8 cellular contexts compared by ENCODE assay signal in genomic region chr2:27891820-27892105, GRCh38. TPM values are rescaled to one million over a fixed set of nuclear protein-coding genes. Genes with fewer than 3 reads are reported as not detected.
A peak's percentile ranks its signal among the peaks of the same experiment; 100 is the strongest.
DNase-seq lines count a peak whose midpoint lies in the region; ATAC-seq and TF ChIP-seq lines count a peak whose summit lies in the region.

No MANE protein-coding gene starts in this region.

- no peak overlapping the region for H3T11ph ChIP-seq in H9 (ENCODE audit: low read length)

- no peak overlapping the region for H3K4ac ChIP-seq in H9 (ENCODE audit: low read depth, low read length)

- H2BK15ac ChIP-seq in H9 (ENCODE audit: low read depth, low read length) = no peak overlapping the region

- H2AK5ac ChIP-seq in H9 (ENCODE audit: insufficient read length, low read length) = no peak overlapping the region

- TF ChIP-seq CTCF in AG10803 (conservative IDR thresholded peaks at IDR 0.05; ENCODE audit: low read length) (no peak), H9 (conservative IDR thresholded peaks at IDR 0.05) (no peak)

- no peak overlapping the region for H3K14ac ChIP-seq in H9 (ENCODE audit: insufficient read depth, low read length)

- no peak overlapping the region for H3K4me3 ChIP-seq in AG10803 (ENCODE audit: low read length)
- H3K4me3 ChIP-seq in muscle layer of duodenum (ENCODE audit: low read depth in 1 of 2, low read length in 2 of 2) = no peak overlapping the region
- H3K4me3 ChIP-seq in SJCRH30 = no peak overlapping the region

- H3K27me3 Mint-ChIP-seq in H9 (ENCODE audit: low read depth) = no peaks in the 10 kb centered on the region

- H3K36me3 Mint-ChIP-seq in H9 (ENCODE audit: insufficient read depth in 1 of 3, low read depth in 3 of 3) = peaks cover 0 to 15% (median under 1%) of the 10 kb centered on the region in 3 experiments; a peak in 3 of 7 replicates

- H3K36me3 ChIP-seq in muscle layer of duodenum (ENCODE audit: control insufficient read depth in 1 of 2, insufficient read depth in 2 of 2, low read length in 2 of 2) (peaks cover 14 to 15% of the 10 kb centered on the region in 2 donors), SJCRH30 (no peaks in the 10 kb centered on the region)

- H2BK120ac ChIP-seq in H9 (ENCODE audit: low read depth, low read length, poor library complexity, severe bottlenecking) = no peak overlapping the region

- H3K27ac ChIP-seq in H9 (ENCODE audit: insufficient read length, low read depth, low read length) (no peak overlapping the region), muscle layer of duodenum (ENCODE audit: low read length) (peak overlapping the region; percentile 12), SJCRH30 (no peak overlapping the region)

- H3K4me3 Mint-ChIP-seq in H9 = peak overlapping the region; percentile 98; a peak in 3 of 5 replicates

- DNase-seq in AG10803 (ENCODE audit: low read depth) (peak; percentile 16), H9 (no peak), astrocyte of the hippocampus (ENCODE audit: low read depth, low spot score) (peak; percentile 49), hippocampal formation (lab: John Stamatoyannopoulos, UW) (no peak), SJCRH30 (no peak), OCI-M2 (lab: John Stamatoyannopoulos, UW; ENCODE audit: unreplicated experiment) (no peak)

- H3K4me2 ChIP-seq in H9 (ENCODE audit: insufficient read depth, insufficient read length, low read length) = no peak overlapping the region

- H3K27me3 ChIP-seq in H9 (ENCODE audit: insufficient read depth, low read length) = no peaks in the 10 kb centered on the region
- H3K27me3 ChIP-seq in muscle layer of duodenum (ENCODE audit: low read depth, low read length) = no peaks in the 10 kb centered on the region
- no peaks in the 10 kb centered on the region for H3K27me3 ChIP-seq in SJCRH30

- H3K4me1 ChIP-seq in H9 (ENCODE audit: insufficient read depth, low read length) (no peaks in the 10 kb centered on the region), muscle layer of duodenum (ENCODE audit: control insufficient read depth in 1 of 2, insufficient read depth in 2 of 2, low read length in 2 of 2) (peaks cover 0 to 2% of the 10 kb centered on the region in 2 donors), SJCRH30 (no peaks in the 10 kb centered on the region)

- no peaks in the 10 kb centered on the region for H3K23me2 ChIP-seq in H9 (ENCODE audit: insufficient read length, low read depth, low read length, poor library complexity, severe bottlenecking)

- WGBS in H9 (ENCODE audit: extremely low coverage, insufficient read length, low lambda C conversion rate) = no CpG with 5 or more reads among the region's 3 CpGs

- H3K79me2 ChIP-seq in H9 (ENCODE audit: insufficient read depth, low read length) = no peaks in the 10 kb centered on the region

- no peak overlapping the region for H3K18ac ChIP-seq in H9 (ENCODE audit: insufficient read length, low read depth, low read length)

- H2BK5ac ChIP-seq in H9 (ENCODE audit: insufficient read length, low read length) = no peak overlapping the region

- no peaks in the 10 kb centered on the region for H3K79me1 ChIP-seq in H9 (ENCODE audit: insufficient read depth, low read depth, low read length, poor library complexity, severe bottlenecking)

- no peak for ATAC-seq in GM18873 (IDR thresholded peaks at IDR 0.05; ENCODE audit: low FRiP score, unreplicated experiment)

- H2BK20ac ChIP-seq in H9 (ENCODE audit: low read depth, low read length, poor library complexity, severe bottlenecking) = no peak overlapping the region

- H4K5ac ChIP-seq in H9 (ENCODE audit: insufficient read length, low read depth, low read length) = no peak overlapping the region

- H3K9me3 ChIP-seq in H9 (ENCODE audit: control insufficient read depth, low read depth, low read length) = no peaks in the 10 kb centered on the region
- H3K9me3 ChIP-seq in muscle layer of duodenum (ENCODE audit: control insufficient read depth in 1 of 2, low read length in 2 of 2) = no peaks in the 10 kb centered on the region
- H3K9me3 ChIP-seq in SJCRH30 (replicated peaks) = no peaks in the 10 kb centered on the region

- no peak overlapping the region for H3K56ac ChIP-seq in H9 (ENCODE audit: insufficient read length, low read depth, low read length)

- H3K9me3 Mint-ChIP-seq in H9 = no peaks in the 10 kb centered on the region

- H3K9ac ChIP-seq in H9 (ENCODE audit: extremely low read depth, insufficient read length, low read length) = no peak overlapping the region

- no peak overlapping the region for H2AFZ ChIP-seq in H9 (ENCODE audit: low read length)

- no peak overlapping the region for H4K91ac ChIP-seq in H9 (ENCODE audit: insufficient read length, low read depth, low read length)

- H2BK12ac ChIP-seq in H9 (ENCODE audit: insufficient read length, low read depth, low read length) = no peak overlapping the region

- H3K23ac ChIP-seq in H9 (ENCODE audit: insufficient read length, low read depth, low read length) = no peak overlapping the region

- peaks cover 6 to 10% of the 10 kb centered on the region in 2 experiments for H3K4me1 Mint-ChIP-seq in H9

- no peaks in the 10 kb centered on the region for H4K20me1 ChIP-seq in H9 (ENCODE audit: control insufficient read depth, insufficient read depth, insufficient read length)

- no peak overlapping the region for H4K8ac ChIP-seq in H9 (replicated peaks; ENCODE audit: insufficient read length, low read depth, low read length)

- no peak overlapping the region for H3K27ac Mint-ChIP-seq in H9

RNA-seq across cellular contexts. Expression of gene BABAM2, which starts 1.2 kb away (rescaled TPM):
- 25.9 and 27.1 TPM in 2 replicates for total RNA-seq in H9 (2021)
- 33.2 and 37.3 TPM in 2 replicates for total RNA-seq in SJCRH30 (2014; rRNA removed; shearing (Covaris generic))

RNA-seq across cellular contexts. Expression of gene RBKS, which starts 1.6 kb away (rescaled TPM):
- 1.6 and 2.3 TPM in 2 replicates for total RNA-seq in H9 (2021)
- 0.20 and 0.51 TPM in 2 replicates for total RNA-seq in SJCRH30 (2014; rRNA removed; shearing (Covaris generic))

Comparison
In these comparisons a context has a peak if more than half of its experiments do, and no peak if none do; other contexts are left out.
1. DNase-seq: peak in AG10803 (single experiment) and astrocyte of the hippocampus (single experiment); none in H9 (single experiment), hippocampal formation (0 of 2), SJCRH30 (0 of 2) and OCI-M2 (single experiment).